In genomic region chr4:185548587-185548986, GRCh38 we compare ENCODE assay signal across 31 cellular contexts. TPM values are rescaled to one million over a fixed set of nuclear protein-coding genes. Genes with fewer than 3 reads are reported as not detected.
"Had no signal": no experiment of that assay in that cellular context is flagged by ENCODE, and none has a peak within 500 bp of the region (broad histone marks: within the 10 kb centered on the region; RNA-seq: fewer than 3 reads in every experiment).

No MANE protein-coding gene starts in this region.

- DNase-seq: activated B cell treated with CpG ODN at 0.5 μM for 24 hours; activated CD4-positive, alpha-beta memory T cell treated with anti-CD3 and anti-CD28 coated beads for 36 hours; activated CD4-positive, alpha-beta T cell treated with anti-CD3 and anti-CD28 coated beads for 48 hours; activated CD4-positive, alpha-beta T cell treated with anti-CD3 and anti-CD28 coated beads, Interleukin-2, amount 50 U/mL, for 1 hour; activated CD8-positive, alpha-beta memory T cell treated with anti-CD3 and anti-CD28 coated beads, Interleukin-2, amount 10 ng/mL, durations not matched to agents 7 days and 5 days; activated CD8-positive, alpha-beta memory T cell treated with anti-CD3 and anti-CD28 coated beads, Interleukin-2, amount 50 U/mL, for 4 hours; activated CD8-positive, alpha-beta T cell treated with anti-CD3 and anti-CD28 coated beads, Interleukin-2, amount 10 ng/mL, durations not matched to agents 7 days and 5 days; activated effector memory CD4-positive, alpha-beta T cell treated with anti-CD3 and anti-CD28 coated beads, Interleukin-2, amount 50 U/mL, for 16 hours; activated naive CD4-positive, alpha-beta T cell; activated naive CD4-positive, alpha-beta T cell treated with anti-CD3 and anti-CD28 coated beads, Interleukin-2, amount 10 ng/mL, durations not matched to agents 7 days and 5 days; activated naive CD8-positive, alpha-beta T cell treated with anti-CD3 and anti-CD28 coated beads, Interleukin-2, amount 10 ng/mL, durations not matched to agents 7 days and 5 days; activated T-cell treated with anti-CD3 and anti-CD28 coated beads, Interleukin-2, amount 50 U/mL, for 1 hour; activated T-cell treated with anti-CD3 and anti-CD28 coated beads, Interleukin-2, amount 50 U/mL, for 48 hours; dorsolateral prefrontal cortex; effector memory CD4-positive, alpha-beta T cell; erythroblast; esophagus squamous epithelium; foreskin melanocyte; T-helper 1 cell; T-helper 17 cell; T1000; WERI-Rb-1 had no signal

- H3K36me3 ChIP-seq: ascending aorta, breast epithelium, cardiac muscle cell, esophagus squamous epithelium, gastroesophageal sphincter, WERI-Rb-1 had no signal

- H3K9me3 ChIP-seq: ascending aorta, breast epithelium, esophagus squamous epithelium, gastroesophageal sphincter had no signal

- H3K27ac ChIP-seq: breast epithelium, cardiac muscle cell, dorsolateral prefrontal cortex, esophagus squamous epithelium, gastroesophageal sphincter, WERI-Rb-1 had no signal

- H3K27me3 ChIP-seq: ascending aorta, breast epithelium, cardiac muscle cell, dorsolateral prefrontal cortex, esophagus squamous epithelium, gastroesophageal sphincter had no signal

- H3K4me3 ChIP-seq: ascending aorta, breast epithelium, cardiac muscle cell, coronary artery, dorsolateral prefrontal cortex, esophagus squamous epithelium, gastroesophageal sphincter had no signal

- ATAC-seq: activated CD4-positive, CD25-positive, alpha-beta regulatory T cell treated with anti-CD3 and anti-CD28 coated beads, Interleukin-2, amount 50 U/mL, for 24 hours; activated CD8-positive, alpha-beta memory T cell treated with anti-CD3 and anti-CD28 coated beads, Interleukin-2, amount 10 ng/mL, durations not matched to agents 7 days and 5 days; activated CD8-positive, alpha-beta T cell treated with anti-CD3 and anti-CD28 coated beads, Interleukin-2, amount 10 ng/mL, durations not matched to agents 7 days and 5 days; activated naive CD4-positive, alpha-beta T cell treated with anti-CD3 and anti-CD28 coated beads, Interleukin-2, amount 50 U/mL, for 72 hours; gastroesophageal sphincter; T-helper 17 cell had no signal

- H3K4me1 ChIP-seq: breast epithelium had no signal

RNA-seq across cellular contexts. Expression of gene PDLIM3, which starts 13.3 kb away (rescaled TPM):
- total RNA-seq: activated CD4-positive, alpha-beta memory T cell treated with anti-CD3 and anti-CD28 coated beads for 36 hours; activated CD8-positive, alpha-beta memory T cell treated with anti-CD3 and anti-CD28 coated beads for 36 hours; activated CD8-positive, alpha-beta memory T cell treated with anti-CD3 and anti-CD28 coated beads, Interleukin-2, amount 10 ng/mL, durations not matched to agents 7 days and 5 days; activated CD8-positive, alpha-beta T cell treated with anti-CD3 and anti-CD28 coated beads, Interleukin-2, amount 10 ng/mL, durations not matched to agents 7 days and 5 days; activated naive CD8-positive, alpha-beta T cell treated with anti-CD3 and anti-CD28 coated beads, Interleukin-2, amount 10 ng/mL, durations not matched to agents 7 days and 5 days; activated T-helper 1 cell treated with anti-CD3 and anti-CD28 coated beads, Interleukin-12 subunit alpha, Interleukin-12 subunit beta, Interleukin-2, Interleukin-4 antibody, amounts not matched to agents 30 ng/mL and 10 ng/mL and 1 ng/mL, durations not matched to agents 14 hours and 24 hours and 36 hours; T-helper 17 cell had no signal
